In genomic region chr1:27418326-27418761, GRCh38 we compare ENCODE assay signal across 8 cellular contexts. TPM values are rescaled to one million over a fixed set of nuclear protein-coding genes. Genes with fewer than 3 reads are reported as not detected.
DNase-seq lines count a peak whose midpoint lies in the region; ATAC-seq, FAIRE-seq and TF ChIP-seq lines count a peak whose summit lies in the region.

No MANE protein-coding gene starts in this region.

- peaks cover 43% of the 10 kb centered on the region for H3K36me3 ChIP-seq in GM23248 (ENCODE audit: low read depth)
- peaks cover 64% of the 10 kb centered on the region for H3K36me3 ChIP-seq in RWPE2 (ENCODE audit: low read depth)
- peaks cover 22% of the 10 kb centered on the region for H3K36me3 ChIP-seq in bronchial epithelial cell (ENCODE audit: control insufficient read depth, insufficient read depth, low read length)

- TF ChIP-seq CTCF in RWPE2 (IDR thresholded peaks at IDR 0.05; ENCODE audit: poor library complexity, severe bottlenecking) (no peak), bronchial epithelial cell (IDR thresholded peaks at IDR 0.05; ENCODE audit: insufficient read depth, low read length, severe bottlenecking) (no peak)

- peak overlapping the region; percentile 41 for H3K4me2 ChIP-seq in GM23248 (ENCODE audit: unreplicated experiment)

- no peaks in the 10 kb centered on the region for H3K9me3 ChIP-seq in GM23248 (ENCODE audit: low read depth)
- H3K9me3 ChIP-seq in RWPE2 (ENCODE audit: severe bottlenecking): no peaks in the 10 kb centered on the region

- H3F3A ChIP-seq in GM23248 (ENCODE audit: insufficient read depth): peaks cover 22% of the 10 kb centered on the region

- 2% methylated on average over 8 of the region's 8 CpGs for WGBS in GM23248 (ENCODE audit: low coverage in 1 of 2, low lambda C conversion rate in 2 of 2, missing lambda C conversion rate in 2 of 2), 2 experiments

- ATAC-seq in RWPE2 (ENCODE audit: low read depth): peak; percentile 92
- peak; percentile 53 for ATAC-seq in left colon
- ATAC-seq in HG02884 (IDR thresholded peaks at IDR 0.05; ENCODE audit: unreplicated experiment): no peak

- intact Hi-C loops in left colon (cut with DNase I, micrococcal nuclease): no loop called here

- H3K9me2 ChIP-seq in GM23248 (ENCODE audit: insufficient read depth): no peaks in the 10 kb centered on the region

- H3K27me3 ChIP-seq in GM23248 (replicated peaks; ENCODE audit: insufficient read depth) (no peaks in the 10 kb centered on the region), RWPE2 (ENCODE audit: insufficient read depth, poor library complexity, severe bottlenecking) (no peaks in the 10 kb centered on the region), bronchial epithelial cell (ENCODE audit: control insufficient read depth, insufficient read depth, low read length) (no peaks in the 10 kb centered on the region)

- H4K20me1 ChIP-seq in GM23248 (ENCODE audit: insufficient read depth): no peaks in the 10 kb centered on the region

- peak overlapping the region; percentile 72 for H3K9ac ChIP-seq in GM23248

- FAIRE-seq in bronchial epithelial cell (lab: Jason Lieb, UNC): no peak

- H3K27ac ChIP-seq in GM23248 (peak overlapping the region; percentile 85), RWPE2 (ENCODE audit: poor library complexity, severe bottlenecking) (peak overlapping the region; percentile 39)

- peak overlapping the region; percentile 59 for H2AFZ ChIP-seq in GM23248

- peaks cover 80% of the 10 kb centered on the region for H3K79me2 ChIP-seq in GM23248 (ENCODE audit: insufficient read depth)

- DNase-seq in COLO829 (ENCODE audit: low spot score) (peak; percentile 70), GM23248 (peak; percentile 97), RWPE2 (ENCODE audit: low spot score) (no peak), bronchial epithelial cell (ENCODE audit: low read depth) (peak; percentile 92), left colon (peak in 1 of 2 donors; percentile 81), DMS79 (lab: John Stamatoyannopoulos, UW) (no peak)
- DNase-seq in stimulated activated CD4-positive, alpha-beta T cell treated with anti-CD3 and anti-CD28 coated beads, Interleukin-4, amount 100 ng/mL, for 1 hour: peak; percentile 45

- in situ Hi-C loops in GM23248 (cut with MboI): loop anchor here (25.0 kb wide), 1 partner anchor 194 kb away; the partner anchor contains the start of gene AHDC1

- H3K4me3 ChIP-seq in GM23248: no peak overlapping the region
- H3K4me3 ChIP-seq in RWPE2 (ENCODE audit: severe bottlenecking): no peak overlapping the region
- H3K4me3 ChIP-seq in bronchial epithelial cell (ENCODE audit: low read depth, low read length): no peak overlapping the region

- H3K4me1 ChIP-seq in GM23248 (ENCODE audit: insufficient read depth): peaks cover 18% of the 10 kb centered on the region
- no peaks in the 10 kb centered on the region for H3K4me1 ChIP-seq in RWPE2 (ENCODE audit: insufficient read depth, poor library complexity, severe bottlenecking)

RNA-seq across cellular contexts. Expression of gene GPR3, which starts 25.9 kb away (rescaled TPM):
- 0.32 and 0.38 TPM in 2 replicates for total RNA-seq in GM23248 (2014; rRNA removed; shearing (Covaris generic))
- polyA plus RNA-seq in GM23248 (2016; fragmentation: Nextera tagmentation; extraction: Ambion mirVana): 1.6 and 1.8 TPM in 2 replicates
- total RNA-seq in bronchial epithelial cell (not detected in 2 replicates), left colon (not detected)

RNA-seq across cellular contexts. Expression of gene CD164L2, which starts 35.2 kb away (rescaled TPM):
- not detected in 2 replicates for total RNA-seq in GM23248 (2014; rRNA removed; shearing (Covaris generic))
- not detected in 2 replicates for polyA plus RNA-seq in GM23248 (2016; fragmentation: Nextera tagmentation; extraction: Ambion mirVana)
- 1.1 and 2.9 TPM in 2 replicates for total RNA-seq in bronchial epithelial cell
- total RNA-seq in left colon: 1 to 10 TPM in 1 of 2 donors, under 1 TPM in 1; 0.47 to 2.0 TPM

RNA-seq across cellular contexts. Expression of gene FCN3, which starts 43.7 kb away (rescaled TPM):
- total RNA-seq in GM23248 (2014; rRNA removed; shearing (Covaris generic)): not detected in 2 replicates
- not detected in 2 replicates for polyA plus RNA-seq in GM23248 (2016; fragmentation: Nextera tagmentation; extraction: Ambion mirVana)
- 0.26 TPM in 2 replicates for total RNA-seq in bronchial epithelial cell
- under 1 TPM; 0.45 to 0.76 TPM for total RNA-seq in left colon

RNA-seq across cellular contexts. Expression of gene MAP3K6, which starts 51.6 kb away (rescaled TPM):
- total RNA-seq in GM23248 (2014; rRNA removed; shearing (Covaris generic)): 31.5 and 40.3 TPM in 2 replicates
- 13.7 and 17.9 TPM in 2 replicates for polyA plus RNA-seq in GM23248 (2016; fragmentation: Nextera tagmentation; extraction: Ambion mirVana)
- 12.1 and 17.2 TPM in 2 replicates for total RNA-seq in bronchial epithelial cell
- 10 to 100 TPM; 14.6 to 34.9 TPM for total RNA-seq in left colon

Comparison
In these comparisons a context has a peak if more than half of its experiments do, and no peak if none do; other contexts are left out.
1. DNase-seq: peak in COLO829 (single experiment), GM23248 (single experiment), bronchial epithelial cell (single experiment) and stimulated activated CD4-positive, alpha-beta T cell treated with anti-CD3 and anti-CD28 coated beads, Interleukin-4, amount 100 ng/mL, for 1 hour (single experiment); none in RWPE2 (single experiment) and DMS79 (single experiment).